Comparison of ENCODE assay signal across 25 cellular contexts in genomic region chr4:47561331-47561730, GRCh38.
"Had no signal": no experiment of that assay in that cellular context is flagged by ENCODE, and none has a peak within 500 bp of the region (broad histone marks: within the 10 kb centered on the region; RNA-seq: fewer than 3 reads in every experiment).

No MANE protein-coding gene starts in this region.

- H3K27ac ChIP-seq: brain microvascular endothelial cell, left lung, prostate gland, right atrium auricular region, skin epidermis, transverse colon, uterus, VCaP had no signal

- DNase-seq: activated CD4-positive, alpha-beta T cell treated with anti-CD3 and anti-CD28 coated beads, Interleukin-2, amount 50 U/mL, for 1 hour; activated CD4-positive, CD25-positive, alpha-beta regulatory T cell treated with anti-CD3 and anti-CD28 coated beads, Interleukin-2, amount 50 U/mL, for 72 hours; activated CD8-positive, alpha-beta T cell treated with anti-CD3 and anti-CD28 coated beads, Interleukin-2, amount 10 ng/mL, durations not matched to agents 7 days and 5 days; activated T-cell treated with anti-CD3 and anti-CD28 coated beads, Interleukin-2, amount 50 U/mL, for 1 hour; aorta; brain microvascular endothelial cell; caudate nucleus; dermis blood vessel endothelial cell; effector memory CD4-positive, alpha-beta T cell; glutamatergic neuron; hypothalamus; left lung; midbrain; stimulated activated CD4-positive, alpha-beta T cell treated with anti-CD3 and anti-CD28 coated beads, Interleukin-15, amount 100 ng/mL, for 24 hours; stimulated activated naive B cell treated with anti-CD40 and anti-IgM and Interleukin-4, amounts not matched to agents 10 μg/mL and 1 μg/mL and 100 μg/mL, for 72 hours; transverse colon; uterus had no signal

- ATAC-seq: activated CD8-positive, alpha-beta T cell treated with anti-CD3 and anti-CD28 coated beads, Interleukin-2, amount 10 ng/mL, durations not matched to agents 7 days and 5 days; activated naive CD4-positive, alpha-beta T cell treated with anti-CD3 and anti-CD28 coated beads, Interleukin-2, amount 50 U/mL, for 72 hours; activated T-helper 17 cell treated with anti-CD3 and anti-CD28 coated beads, Interleukin-2, amount 50 U/mL, for 72 hours; left lung; natural killer cell treated with Interleukin-12 subunit alpha and Interleukin-12 subunit beta and Interleukin-15 and Interleukin-18, amount 100 ng/mL, for 72 hours; stimulated activated naive B cell treated with anti-CD40 and anti-IgM and Interleukin-4, amounts not matched to agents 10 μg/mL and 1 μg/mL and 100 μg/mL, for 72 hours had no signal

- FAIRE-seq: frontal cortex had no signal

- H3K4me1 ChIP-seq: left lung, prostate gland, right atrium auricular region, uterus had no signal

- H3K36me3 ChIP-seq: prostate gland had no signal

- H3K9me3 ChIP-seq: left lung, prostate gland, right atrium auricular region, transverse colon, uterus had no signal

- H3K27me3 ChIP-seq: brain microvascular endothelial cell, left lung, right atrium auricular region, transverse colon, uterus had no signal

- H3K4me3 ChIP-seq: left lung, prostate gland, right atrium auricular region, skin epidermis, transverse colon, uterus had no signal
